Comparison of ENCODE assay signal across 19 cellular contexts in the genomic region with DNA sequence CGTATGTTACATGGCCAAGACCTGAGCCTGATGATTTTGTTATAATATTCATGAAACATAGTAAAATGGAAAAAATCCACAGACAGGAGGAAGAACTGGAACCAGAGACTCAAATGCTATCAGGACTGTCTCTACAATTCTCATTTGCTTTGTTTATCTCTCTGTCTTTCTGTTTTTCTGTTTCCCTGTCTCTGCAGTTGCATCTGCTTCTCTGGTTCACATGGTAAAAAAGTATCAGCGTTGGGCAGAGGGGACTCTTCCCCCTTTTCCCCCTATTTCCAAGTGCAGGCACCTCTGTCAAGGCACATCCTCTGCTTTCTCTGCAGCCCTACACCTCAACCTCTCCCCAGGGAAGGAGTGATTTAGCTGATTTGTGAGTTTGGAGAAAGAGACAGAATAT. TPM values are rescaled to one million over a fixed set of nuclear protein-coding genes. Genes with fewer than 3 reads are reported as not detected.
DNase-seq lines count a peak whose midpoint lies in the region; ATAC-seq, FAIRE-seq and TF ChIP-seq lines count a peak whose summit lies in the region.
"Had no signal": no experiment of that assay in that cellular context is flagged by ENCODE, and none has a peak within 500 bp of the region (broad histone marks: within the 10 kb centered on the region; RNA-seq: fewer than 3 reads in every experiment).

No MANE protein-coding gene starts in this region.

- H3K23me2 ChIP-seq in H9 (ENCODE audit: insufficient read length, low read depth, low read length, poor library complexity, severe bottlenecking) = no peaks in the 10 kb centered on the region

- H3K4me2 ChIP-seq in H9 (ENCODE audit: insufficient read depth, insufficient read length, low read length) (no peak overlapping the region), hepatocyte (no peak overlapping the region), osteoblast (ENCODE audit: insufficient read depth, low read length) (peak overlapping the region; percentile 67), HepG2 (ENCODE audit: low read depth, low read length) (no peak overlapping the region)

- H4K20me1 ChIP-seq in H9 (ENCODE audit: control insufficient read depth, insufficient read depth, insufficient read length) = no peaks in the 10 kb centered on the region
- no peaks in the 10 kb centered on the region for H4K20me1 ChIP-seq in hepatocyte (ENCODE audit: insufficient read depth, poor library complexity, severe bottlenecking)
- H4K20me1 ChIP-seq in osteoblast (ENCODE audit: insufficient read depth, low read length) = no peaks in the 10 kb centered on the region
- H4K20me1 ChIP-seq in HepG2 (ENCODE audit: insufficient read depth, low read length) = no peaks in the 10 kb centered on the region

- no peaks in the 10 kb centered on the region for H3K9me3 ChIP-seq in AG04450 (ENCODE audit: control insufficient read depth, insufficient read depth, low read length)
- H3K9me3 ChIP-seq in H9 (ENCODE audit: control insufficient read depth, low read depth, low read length) = no peaks in the 10 kb centered on the region
- H3K9me3 ChIP-seq in hepatocyte (ENCODE audit: low read depth) = no peaks in the 10 kb centered on the region
- H3K9me3 ChIP-seq in osteoblast (ENCODE audit: low read depth, low read length) = no peaks in the 10 kb centered on the region
- H3K9me3 ChIP-seq in HepG2 (ENCODE audit: low read length) = no peaks in the 10 kb centered on the region
- H3K9me3 ChIP-seq: MG63 had no signal

- no peak overlapping the region for H3T11ph ChIP-seq in H9 (ENCODE audit: low read length)

- no peaks in the 10 kb centered on the region for H3K27me3 Mint-ChIP-seq in H9 (ENCODE audit: low read depth)

- in situ Hi-C loops in HepG2 (cut with HindIII; ENCODE audit: extremely low pct_ligation_motif_present, low pct_unique_long_range_greater_than_20kb) = no loop called here

- no peak for ATAC-seq in HG03159 (IDR thresholded peaks at IDR 0.05; ENCODE audit: unreplicated experiment)
- no peak for ATAC-seq in HepG2

- H3K27ac Mint-ChIP-seq in H9 = no peak overlapping the region
- H3K27ac Mint-ChIP-seq: CD14-positive monocyte had no signal

- no peak overlapping the region for H2AK5ac ChIP-seq in H9 (ENCODE audit: insufficient read length, low read length)

- H3K23ac ChIP-seq in H9 (ENCODE audit: insufficient read length, low read depth, low read length) = no peak overlapping the region

- no peak overlapping the region for H3K56ac ChIP-seq in H9 (ENCODE audit: insufficient read length, low read depth, low read length)

- no peak overlapping the region for H2BK15ac ChIP-seq in H9 (ENCODE audit: low read depth, low read length)

- no CpG with 5 or more reads among the region's 2 CpGs for WGBS in H9 (ENCODE audit: extremely low coverage, insufficient read length, low lambda C conversion rate)
- 79% methylated on average over 2 of the region's 2 CpGs for WGBS in hepatocyte (ENCODE audit: low lambda C conversion rate, missing lambda C conversion rate)
- WGBS in HepG2 (ENCODE audit: low lambda C conversion rate) = 27% methylated on average over 2 of the region's 2 CpGs

- no peak overlapping the region for H4K8ac ChIP-seq in H9 (replicated peaks; ENCODE audit: insufficient read length, low read depth, low read length)

- TF ChIP-seq POLR2A in HepG2 (IDR thresholded peaks at IDR 0.05; ENCODE audit: insufficient read depth in 1 of 2, low read depth in 2 of 2, low read length in 2 of 2) = no peak

- no peak overlapping the region for H3K9ac ChIP-seq in H9 (ENCODE audit: extremely low read depth, insufficient read length, low read length)
- H3K9ac ChIP-seq in HepG2 (ENCODE audit: insufficient read depth, low read depth, low read length) = no peak overlapping the region

- no peak overlapping the region for H2BK120ac ChIP-seq in H9 (ENCODE audit: low read depth, low read length, poor library complexity, severe bottlenecking)

- no peak overlapping the region for H2BK20ac ChIP-seq in H9 (ENCODE audit: low read depth, low read length, poor library complexity, severe bottlenecking)

- peak overlapping the region; percentile 29 for H2AFZ ChIP-seq in H9 (ENCODE audit: low read length)
- peak overlapping the region; percentile 26 for H2AFZ ChIP-seq in hepatocyte
- H2AFZ ChIP-seq in osteoblast (ENCODE audit: low read length) = no peak overlapping the region
- H2AFZ ChIP-seq in HepG2 (ENCODE audit: low read length) = no peak overlapping the region

- H4K5ac ChIP-seq in H9 (ENCODE audit: insufficient read length, low read depth, low read length) = no peak overlapping the region

- no peaks in the 10 kb centered on the region for H3K9me2 ChIP-seq in hepatocyte (replicated peaks; ENCODE audit: insufficient read depth)

- no peak overlapping the region for H3K4me3 ChIP-seq in AG04450 (ENCODE audit: low read depth, low read length)
- no peak overlapping the region for H3K4me3 ChIP-seq in hepatocyte
- no peak overlapping the region for H3K4me3 ChIP-seq in osteoblast (ENCODE audit: insufficient read depth, low read length)
- no peak overlapping the region for H3K4me3 ChIP-seq in HepG2 (replicated peaks in 1 of 3; ENCODE audit: insufficient read depth in 1 of 3, low read depth in 2 of 3, low read length in 3 of 3)
- H3K4me3 ChIP-seq: MG63 had no signal

- no peak overlapping the region for H3K4ac ChIP-seq in H9 (ENCODE audit: low read depth, low read length)

- POLR2A ChIA-PET in AG04450 (lab: Yijun Ruan, JAX) (no interaction called here), HepG2 (lab: Yijun Ruan, JAX) (no interaction called here)

- FAIRE-seq in HepG2 (lab: Jason Lieb, UNC) = no peak
- FAIRE-seq: G401.6, GM12892 had no signal

- no peak for TF ChIP-seq EP300 in HepG2 (IDR thresholded peaks at IDR 0.05; ENCODE audit: low read depth in 2 of 2, low read length in 2 of 2)
- TF ChIP-seq EP300 in HepG2 (CRISPR knock-in tag; IDR thresholded peaks at IDR 0.05; ENCODE audit: borderline replicate concordance) = no peak

- H3K4me1 ChIP-seq in H9 (ENCODE audit: insufficient read depth, low read length) (peaks cover 8% of the 10 kb centered on the region; the same call in 1 of the 2 replicates), hepatocyte (ENCODE audit: insufficient read depth) (peaks cover 3% of the 10 kb centered on the region), osteoblast (ENCODE audit: insufficient read depth, low read length) (peaks cover 13% of the 10 kb centered on the region), HepG2 (ENCODE audit: insufficient read depth, low read length) (no peaks in the 10 kb centered on the region)

- peaks cover 15 to 21% of the 10 kb centered on the region in 2 experiments for H3K4me1 Mint-ChIP-seq in H9
- H3K4me1 Mint-ChIP-seq: CD14-positive monocyte had no signal

- H2BK5ac ChIP-seq in H9 (ENCODE audit: insufficient read length, low read length) = no peak overlapping the region

- TF ChIP-seq CTCF in AG04450 (IDR thresholded peaks at IDR 0.05; ENCODE audit: low read depth, low read length) = no peak
- TF ChIP-seq CTCF in H9 (conservative IDR thresholded peaks at IDR 0.05) = no peak
- no peak for TF ChIP-seq CTCF in hepatocyte (IDR thresholded peaks at IDR 0.05; ENCODE audit: poor library complexity)
- no peak for TF ChIP-seq CTCF in osteoblast (IDR thresholded peaks at IDR 0.05; ENCODE audit: extremely low read depth, low read depth, low read length)
- no peak for TF ChIP-seq CTCF in HepG2 (CRISPR knock-in tag; IDR thresholded peaks at IDR 0.05)

- no peak for DNase-seq in AG04450 (ENCODE audit: low read depth, low spot score)
- DNase-seq in H9 = no peak
- no peak for DNase-seq in hepatocyte (ENCODE audit: low spot score)
- peak; percentile 62 for DNase-seq in osteoblast (ENCODE audit: insufficient read length, low spot score, missing footprints)
- no peak for DNase-seq in MV-4-11 (lab: John Stamatoyannopoulos, UW)
- no peak for DNase-seq in HepG2 (ENCODE audit: low spot score)
- DNase-seq: GOT3, Kasumi-1, MG63, NCI-H1048, NCI-H1417 treated with DMSO at 0.1 percent for 48 hours, NCI-H187, NCI-H446, NCI-H526 treated with DMSO at 0.1 percent for 48 hours, Right ventricle myocardium superior had no signal

- peak overlapping the region; percentile 33 for H3K27ac ChIP-seq in AG04450 (ENCODE audit: low read depth, low read length)
- H3K27ac ChIP-seq in H9 (ENCODE audit: insufficient read length, low read depth, low read length) = no peak overlapping the region
- H3K27ac ChIP-seq in hepatocyte = no peak overlapping the region
- no peak overlapping the region for H3K27ac ChIP-seq in osteoblast (ENCODE audit: low read depth, low read length)
- no peak overlapping the region for H3K27ac ChIP-seq in HepG2 (ENCODE audit: extremely low read length, insufficient read depth, low read length)

- H3K14ac ChIP-seq in H9 (ENCODE audit: insufficient read depth, low read length) = no peak overlapping the region

- CTCF ChIA-PET in AG04450 (lab: Charles Lee) = no interaction called here
- CTCF ChIA-PET in HepG2 (lab: Yijun Ruan, JAX; ENCODE audit: low intra/inter-chr PET ratio, low total read pairs) = no interaction called here

- H3K27me3 ChIP-seq in AG04450 (ENCODE audit: control insufficient read depth, insufficient read depth, low read length) (no peaks in the 10 kb centered on the region), H9 (ENCODE audit: insufficient read depth, low read length) (no peaks in the 10 kb centered on the region), hepatocyte (no peaks in the 10 kb centered on the region), osteoblast (ENCODE audit: insufficient read depth, low read length) (peaks cover 4% of the 10 kb centered on the region), HepG2 (ENCODE audit: control insufficient read depth in 1 of 2, insufficient read depth in 2 of 2, low read length in 2 of 2) (no peaks in the 10 kb centered on the region; a peak in 1 of 5 replicates)
- H3K27me3 ChIP-seq: MG63 had no signal

- no peaks in the 10 kb centered on the region for H3K9me3 Mint-ChIP-seq in H9

- no peak overlapping the region for H4K91ac ChIP-seq in H9 (ENCODE audit: insufficient read length, low read depth, low read length)

- H2BK12ac ChIP-seq in H9 (ENCODE audit: insufficient read length, low read depth, low read length) = no peak overlapping the region

- no peaks in the 10 kb centered on the region for H3K79me1 ChIP-seq in H9 (ENCODE audit: insufficient read depth, low read depth, low read length, poor library complexity, severe bottlenecking)

- H3K36me3 Mint-ChIP-seq in H9 (ENCODE audit: insufficient read depth in 1 of 3, low read depth in 3 of 3) = no peaks in the 10 kb centered on the region
- H3K36me3 Mint-ChIP-seq: CD14-positive monocyte had no signal

- no peak overlapping the region for H3K4me3 Mint-ChIP-seq in H9
- H3K4me3 Mint-ChIP-seq: CD14-positive monocyte had no signal

- H3K18ac ChIP-seq in H9 (ENCODE audit: insufficient read length, low read depth, low read length) = no peak overlapping the region

- no TSS peak for BruUV-seq in HepG2 (replicated peaks; lab: Mats Ljungman, UMichigan)

- H3K36me3 ChIP-seq in hepatocyte (replicated peaks; ENCODE audit: insufficient read depth, low read depth) (no peaks in the 10 kb centered on the region), osteoblast (ENCODE audit: insufficient read depth, low read length) (no peaks in the 10 kb centered on the region), HepG2 (replicated peaks in 1 of 2; ENCODE audit: control insufficient read depth in 1 of 2, insufficient read depth in 2 of 2, low read length in 2 of 2) (no peaks in the 10 kb centered on the region)
- H3K36me3 ChIP-seq: MG63 had no signal

- H3K79me2 ChIP-seq in H9 (ENCODE audit: insufficient read depth, low read length) (no peaks in the 10 kb centered on the region), hepatocyte (no peaks in the 10 kb centered on the region), osteoblast (ENCODE audit: insufficient read depth, low read length) (no peaks in the 10 kb centered on the region), HepG2 (ENCODE audit: insufficient read depth, low read length) (no peaks in the 10 kb centered on the region)

- intact Hi-C loops in HepG2 (cut with micrococcal nuclease; ENCODE audit: unreplicated experiment) = no loop called here

- no peak for TF ChIP-seq RAD21 in HepG2 (CRISPR knock-in tag; IDR thresholded peaks at IDR 0.05)

RNA-seq across cellular contexts. Expression of gene VWA8, which starts 41.2 kb away (rescaled TPM):
- polyA plus RNA-seq in AG04450 (2011; rRNA removed) (10.4 and 12.4 TPM in 2 replicates), hepatocyte (3.3 and 4.9 TPM in 2 replicates), HepG2 (2011; rRNA removed) (7.4 and 9.1 TPM in 2 replicates)
- polyA minus RNA-seq in AG04450 (2011; rRNA and poly(A)+ RNA removed) = 18.7 and 28.1 TPM in 2 replicates
- total RNA-seq in H9 (2021) (16.6 and 17.4 TPM in 2 replicates), hepatocyte (19.5 and 26.6 TPM in 2 replicates), osteoblast (21.4 and 23.0 TPM in 2 replicates), HepG2 (2016; rRNA removed; fragmentation: Illumina TruSeq; extraction: Trizol) (16.0 and 17.3 TPM in 2 replicates)
- 29.5 and 36.0 TPM in 2 replicates for total RNA-seq in HepG2 (2016; cell fraction: cytosol; rRNA removed; fragmentation: Illumina TruSeq; extraction: Trizol; ENCODE audit: low read depth)
- total RNA-seq in HepG2 (2016; cell fraction: insoluble cytoplasmic fraction; rRNA removed; fragmentation: Illumina TruSeq; extraction: Trizol) = 14.3 and 15.4 TPM in 2 replicates
- total RNA-seq in HepG2 (2016; cell fraction: membrane; rRNA removed; fragmentation: Illumina TruSeq; extraction: Trizol) = 8.3 and 9.1 TPM in 2 replicates
- 37.4 and 38.1 TPM in 2 replicates for total RNA-seq in HepG2 (2016; cell fraction: nucleus; rRNA removed; fragmentation: Illumina TruSeq; extraction: Trizol)
- polyA plus RNA-seq in HepG2 (2011; cell fraction: cytosol; rRNA removed) = 4.4 and 6.1 TPM in 2 replicates
- polyA plus RNA-seq in HepG2 (2011; cell fraction: nucleus; rRNA removed) = 8.4 and 9.0 TPM in 2 replicates
- 9.2 and 9.8 TPM in 2 replicates for polyA plus RNA-seq in HepG2 (2012)
- 0.53 and 0.77 TPM in 2 replicates for polyA plus RNA-seq in HepG2 (2016; cell fraction: cytosol; fragmentation: Illumina TruSeq; extraction: Trizol; ENCODE audit: low read depth)
- polyA plus RNA-seq in HepG2 (2016; cell fraction: insoluble cytoplasmic fraction; fragmentation: Illumina TruSeq; extraction: Trizol; ENCODE audit: low read depth) = 11.1 and 11.5 TPM in 2 replicates
- 1.3 and 1.6 TPM in 2 replicates for polyA plus RNA-seq in HepG2 (2016; cell fraction: membrane; fragmentation: Illumina TruSeq; extraction: Trizol; ENCODE audit: low read depth)
- 12.4 and 14.5 TPM in 2 replicates for polyA plus RNA-seq in HepG2 (2016; cell fraction: nucleus; fragmentation: Illumina TruSeq; extraction: Trizol; ENCODE audit: insufficient read depth, low read depth)
- polyA minus RNA-seq in HepG2 (2011; rRNA and poly(A)+ RNA removed; ENCODE audit: low replicate concordance) = 16.6 and 20.1 TPM in 2 replicates
- polyA minus RNA-seq in HepG2 (2011; cell fraction: cytosol; rRNA and poly(A)+ RNA removed) = 13.1 and 13.9 TPM in 2 replicates
- 80.6 and 100 TPM in 2 replicates for polyA minus RNA-seq in HepG2 (2011; cell fraction: nucleus; rRNA and poly(A)+ RNA removed)

RNA-seq across cellular contexts. Expression of gene DGKH, which starts 46.4 kb away (rescaled TPM):
- polyA plus RNA-seq in AG04450 (2011; rRNA removed) = 3.3 and 4.3 TPM in 2 replicates
- polyA minus RNA-seq in AG04450 (2011; rRNA and poly(A)+ RNA removed) = 16.9 and 18.6 TPM in 2 replicates
- 7.0 and 8.6 TPM in 2 replicates for total RNA-seq in H9 (2021)
- 7.2 and 8.5 TPM in 2 replicates for total RNA-seq in hepatocyte
- polyA plus RNA-seq in hepatocyte = 3.6 and 4.8 TPM in 2 replicates
- total RNA-seq in osteoblast = 8.7 and 11.8 TPM in 2 replicates
- total RNA-seq in HepG2 (2016; rRNA removed; fragmentation: Illumina TruSeq; extraction: Trizol) = 0.06 and 0.13 TPM in 2 replicates
- total RNA-seq in HepG2 (2016; cell fraction: cytosol; rRNA removed; fragmentation: Illumina TruSeq; extraction: Trizol; ENCODE audit: low read depth) = not detected in 2 replicates
- total RNA-seq in HepG2 (2016; cell fraction: insoluble cytoplasmic fraction; rRNA removed; fragmentation: Illumina TruSeq; extraction: Trizol) = 0.02 and 0.04 TPM in 2 replicates
- total RNA-seq in HepG2 (2016; cell fraction: membrane; rRNA removed; fragmentation: Illumina TruSeq; extraction: Trizol) = 0.09 TPM in 1 of 2 replicates, not detected in the other
- total RNA-seq in HepG2 (2016; cell fraction: nucleus; rRNA removed; fragmentation: Illumina TruSeq; extraction: Trizol) = 0.09 and 0.60 TPM in 2 replicates
- 0.01 and 0.05 TPM in 2 replicates for polyA plus RNA-seq in HepG2 (2011; rRNA removed)
- polyA plus RNA-seq in HepG2 (2011; cell fraction: cytosol; rRNA removed) = 0.01 and 0.04 TPM in 2 replicates
- 0.09 and 0.10 TPM in 2 replicates for polyA plus RNA-seq in HepG2 (2011; cell fraction: nucleus; rRNA removed)
- polyA plus RNA-seq in HepG2 (2012) = 0.01 TPM in 2 replicates
- not detected in 2 replicates for polyA plus RNA-seq in HepG2 (2016; cell fraction: cytosol; fragmentation: Illumina TruSeq; extraction: Trizol; ENCODE audit: low read depth)
- polyA plus RNA-seq in HepG2 (2016; cell fraction: insoluble cytoplasmic fraction; fragmentation: Illumina TruSeq; extraction: Trizol; ENCODE audit: low read depth) = 0.03 and 0.04 TPM in 2 replicates
- 0.16 TPM in 1 of 2 replicates, not detected in the other for polyA plus RNA-seq in HepG2 (2016; cell fraction: membrane; fragmentation: Illumina TruSeq; extraction: Trizol; ENCODE audit: low read depth)
- polyA plus RNA-seq in HepG2 (2016; cell fraction: nucleus; fragmentation: Illumina TruSeq; extraction: Trizol; ENCODE audit: insufficient read depth, low read depth) = 0.07 and 0.16 TPM in 2 replicates
- polyA minus RNA-seq in HepG2 (2011; rRNA and poly(A)+ RNA removed; ENCODE audit: low replicate concordance) = 0.18 and 12.6 TPM in 2 replicates
- polyA minus RNA-seq in HepG2 (2011; cell fraction: cytosol; rRNA and poly(A)+ RNA removed) = under 0.01 and 0.10 TPM in 2 replicates
- polyA minus RNA-seq in HepG2 (2011; cell fraction: nucleus; rRNA and poly(A)+ RNA removed) = 0.12 and 0.39 TPM in 2 replicates

Comparison
In these comparisons a context has a peak if more than half of its experiments do, and no peak if none do; other contexts are left out.
1. H2AFZ ChIP-seq: peak in H9 (single experiment) and hepatocyte (single experiment); none in osteoblast (single experiment) and HepG2 (single experiment).